ENCODE assay signal across 8 cellular contexts in the genomic region with DNA sequence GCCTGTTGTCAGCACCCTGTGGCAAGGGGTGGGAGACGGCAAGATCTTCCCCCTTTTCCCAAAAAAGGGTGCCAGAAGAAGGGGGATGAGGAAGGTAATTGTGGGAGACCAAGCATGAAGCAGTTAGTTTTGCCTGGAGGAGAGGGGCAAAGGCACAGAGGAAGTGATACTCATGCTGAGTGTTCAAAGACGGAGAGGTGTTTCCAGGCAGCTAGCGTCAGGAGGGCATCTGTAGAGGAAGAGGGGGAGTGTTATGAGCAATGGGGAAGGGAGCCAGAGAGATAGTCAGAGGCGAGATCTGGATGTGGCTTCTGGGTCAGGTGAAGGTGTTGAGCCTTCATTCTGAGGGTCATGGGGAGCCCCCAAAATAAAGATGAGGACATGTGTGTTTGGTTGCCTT. TPM values are rescaled to one million over a fixed set of nuclear protein-coding genes. Genes with fewer than 3 reads are reported as not detected.
DNase-seq lines count a peak whose midpoint lies in the region; ATAC-seq and TF ChIP-seq lines count a peak whose summit lies in the region.

No MANE protein-coding gene starts in this region.

- no peak for TF ChIP-seq CTCF in MCF 10A (IDR thresholded peaks at IDR 0.05; ENCODE audit: unreplicated experiment)
- no peak for TF ChIP-seq CTCF in breast epithelium (IDR thresholded peaks at IDR 0.05)

- H3K9me3 Mint-ChIP-seq in MCF 10A (ENCODE audit: unreplicated experiment), result no peaks in the 10 kb centered on the region

- no peaks in the 10 kb centered on the region for H3K27me3 ChIP-seq in breast epithelium

- no peaks in the 10 kb centered on the region for H3K9me3 ChIP-seq in breast epithelium

- H3K36me3 Mint-ChIP-seq in MCF 10A (ENCODE audit: insufficient read depth, unreplicated experiment), result peaks cover 6% of the 10 kb centered on the region

- POLR2A ChIA-PET in MCF 10A (lab: Yijun Ruan, JAX), result no interaction called here

- H3K36me3 ChIP-seq in breast epithelium, result no peaks in the 10 kb centered on the region

- no peak overlapping the region for H3K27ac ChIP-seq in breast epithelium

- no peak overlapping the region for H3K4me3 Mint-ChIP-seq in MCF 10A (ENCODE audit: unreplicated experiment)

- CTCF ChIA-PET in MCF 10A (lab: Yijun Ruan, JAX), result no interaction called here

- no peak for TF ChIP-seq POLR2A in breast epithelium (IDR thresholded peaks at IDR 0.05)

- H3K4me1 ChIP-seq in breast epithelium, result no peaks in the 10 kb centered on the region

- H3K4me3 ChIP-seq in breast epithelium, result no peak overlapping the region

- ATAC-seq in HG03460 (IDR thresholded peaks at IDR 0.05; ENCODE audit: unreplicated experiment), result peak; percentile 49

- peak overlapping the region; percentile 11 for H3K27ac Mint-ChIP-seq in MCF 10A (ENCODE audit: low read depth, unreplicated experiment)

- H3K27me3 Mint-ChIP-seq in MCF 10A (ENCODE audit: insufficient read depth, unreplicated experiment), result no peaks in the 10 kb centered on the region

- peaks cover 29% of the 10 kb centered on the region for H3K4me1 Mint-ChIP-seq in MCF 10A (ENCODE audit: insufficient read depth, unreplicated experiment)

- intact Hi-C loops in MCF 10A (cut with micrococcal nuclease), result no loop called here
- intact Hi-C loops in breast epithelium (cut with DNase I; ENCODE audit: low total_unique reads), result no loop called here

- DNase-seq in MCF 10A (ENCODE audit: unreplicated experiment) (peak; percentile 42), breast epithelium (ENCODE audit: low spot score in 2 of 2) (no peak), activated T-cell treated with anti-CD3 and anti-CD28 coated beads for 48 hours (ENCODE audit: low read depth) (peak; percentile 38), DMS153 treated with DMSO at 0.1 percent for 48 hours (lab: John Stamatoyannopoulos, UW; ENCODE audit: unreplicated experiment) (no peak), dedifferentiated amniotic fluid mesenchymal stem cell (ENCODE audit: extremely low spot score) (no peak), NCI-H2171 (lab: John Stamatoyannopoulos, UW) (no peak)
- peak; percentile 43 to 57 for DNase-seq in stimulated activated CD4-positive, alpha-beta T cell treated with anti-CD3 and anti-CD28 coated beads, Interleukin-2, amount 100 ng/mL, for 24 hours

- no TSS peak for BruUV-seq in MCF 10A (replicated peaks; lab: Mats Ljungman, UMichigan)

RNA-seq across cellular contexts. Expression of a gene that starts 26.9 kb away (rescaled TPM):
- 0.47 and 0.96 TPM in 2 replicates for total RNA-seq in MCF 10A (2022)
- total RNA-seq in breast epithelium, result 1 to 10 TPM; 1.9 to 3.6 (median 3.5) TPM

RNA-seq across cellular contexts. Expression of a gene that starts 49.7 kb away (rescaled TPM):
- total RNA-seq in MCF 10A (2022), result 0.15 TPM in 1 of 2 replicates, not detected in the other
- under 1 TPM in 1 of 3 donors, not detected in 2; 0.16 TPM for total RNA-seq in breast epithelium

Comparison
In these comparisons a context has a peak if more than half of its experiments do, and no peak if none do; other contexts are left out.
1. DNase-seq: peak in MCF 10A (single experiment), activated T-cell treated with anti-CD3 and anti-CD28 coated beads for 48 hours (single experiment) and stimulated activated CD4-positive, alpha-beta T cell treated with anti-CD3 and anti-CD28 coated beads, Interleukin-2, amount 100 ng/mL, for 24 hours (2 of 2); none in breast epithelium (0 of 2), DMS153 treated with DMSO at 0.1 percent for 48 hours (single experiment), dedifferentiated amniotic fluid mesenchymal stem cell (single experiment) and NCI-H2171 (single experiment).